In genomic region chr15:92439311-92439710, GRCh38 we compare ENCODE assay signal across 9 cellular contexts. TPM values are rescaled to one million over a fixed set of nuclear protein-coding genes. Genes with fewer than 3 reads are reported as not detected.
"Had no signal": no experiment of that assay in that cellular context is flagged by ENCODE, and none has a peak within 500 bp of the region (broad histone marks: within the 10 kb centered on the region; RNA-seq: fewer than 3 reads in every experiment).

No MANE protein-coding gene starts in this region.

- ATAC-seq: GM23338, HepG2 had no signal

- FAIRE-seq: H1, H54, HepG2 had no signal

- DNase-seq: H9, HCEC 1CT, KBM-7 had no signal

- H3K4me3 ChIP-seq: GM23338 had no signal

- H3K27ac ChIP-seq: HL-60 had no signal

RNA-seq across cellular contexts. Expression of gene ST8SIA2, which starts 45.6 kb away (rescaled TPM):
- total RNA-seq: HepG2 had no signal
- polyA plus RNA-seq: HepG2, IgD-negative memory B cell had no signal
